In the genomic region with DNA sequence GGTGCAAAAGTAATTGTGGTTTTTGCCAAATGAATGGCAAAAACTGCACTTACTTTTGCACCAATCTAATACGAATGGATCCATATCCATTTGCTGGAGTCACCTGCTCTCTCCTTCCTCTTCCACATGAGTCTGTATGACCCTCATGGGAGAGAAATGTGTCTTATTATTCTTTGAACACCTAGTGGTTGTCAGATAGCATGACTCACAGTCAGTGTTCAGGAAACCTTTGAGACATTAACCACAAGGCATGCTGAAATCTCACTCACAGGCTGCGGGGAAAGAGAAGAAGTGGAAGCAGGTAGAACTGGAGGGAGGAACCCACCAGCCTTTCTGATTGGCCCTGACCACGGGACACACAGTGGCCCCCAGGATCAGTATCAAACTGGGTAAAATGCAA, we compare ENCODE assay signal across 12 cellular contexts.
A peak's percentile ranks its signal among the peaks of the same experiment; 100 is the strongest.
DNase-seq lines count a peak whose midpoint lies in the region; TF ChIP-seq lines count a peak whose summit lies in the region.
"Had no signal": no experiment of that assay in that cellular context is flagged by ENCODE, and none has a peak within 500 bp of the region (broad histone marks: within the 10 kb centered on the region; RNA-seq: fewer than 3 reads in every experiment).

No MANE protein-coding gene starts in this region.

- POLR2A ChIA-PET in activated CD4-positive, alpha-beta memory T cell treated with anti-CD3 and anti-CD28 coated beads for 36 hours (lab: Charles Lee): no interaction called here

- no peaks in the 10 kb centered on the region for H3K36me3 ChIP-seq in effector memory CD4-positive, alpha-beta T cell (ENCODE audit: control insufficient read depth, insufficient read depth, low read length)
- H3K36me3 ChIP-seq: ovary had no signal

- DNase-seq in A172 (ENCODE audit: low spot score): peak; percentile 88
- DNase-seq in HK-2 (ENCODE audit: unreplicated experiment): peak; percentile 48
- DNase-seq in SK-MEL-5 (ENCODE audit: low read depth, low spot score): peak; percentile 47
- DNase-seq in fibroblast of mammary gland (ENCODE audit: low read depth): peak; percentile 74
- no peak for DNase-seq in dedifferentiated amniotic fluid mesenchymal stem cell (ENCODE audit: extremely low spot score)
- DNase-seq in NCI-H526 treated with DMSO at 0.1 percent for 48 hours (lab: John Stamatoyannopoulos, UW): no peak
- DNase-seq in activated CD4-positive, alpha-beta memory T cell treated with anti-CD3 and anti-CD28 coated beads for 36 hours: no peak
- no peak for DNase-seq in effector memory CD4-positive, alpha-beta T cell
- DNase-seq: NCI-H1930, ovary had no signal

- no peaks in the 10 kb centered on the region for H3K36me3 Mint-ChIP-seq in activated CD4-positive, alpha-beta memory T cell treated with anti-CD3 and anti-CD28 coated beads for 36 hours

- peak; percentile 10 for TF ChIP-seq CTCF in fibroblast of mammary gland (conservative IDR thresholded peaks at IDR 0.05; ENCODE audit: control insufficient read depth, insufficient read depth, low read depth, low read length)

- in situ Hi-C loops in SK-MEL-5 (cut with HindIII; ENCODE audit: low pct_unique_long_range_greater_than_20kb, low sequenced_read_pairs): no loop called here

- intact Hi-C loops in activated CD4-positive, alpha-beta memory T cell treated with anti-CD3 and anti-CD28 coated beads for 36 hours (cut with micrococcal nuclease): no loop called here

- H3K27ac Mint-ChIP-seq in activated CD4-positive, alpha-beta memory T cell treated with anti-CD3 and anti-CD28 coated beads for 36 hours: no peak overlapping the region

- CTCF ChIA-PET in activated CD4-positive, alpha-beta memory T cell treated with anti-CD3 and anti-CD28 coated beads for 36 hours (lab: Charles Lee): no interaction called here

- H3K9me3 ChIP-seq in effector memory CD4-positive, alpha-beta T cell (ENCODE audit: control insufficient read depth, low read length): no peaks in the 10 kb centered on the region
- H3K9me3 ChIP-seq: ovary had no signal

- H3K27me3 Mint-ChIP-seq in activated CD4-positive, alpha-beta memory T cell treated with anti-CD3 and anti-CD28 coated beads for 36 hours: no peaks in the 10 kb centered on the region
- H3K27me3 Mint-ChIP-seq: central memory CD8-positive, alpha-beta T cell had no signal

- H3K27ac ChIP-seq in effector memory CD4-positive, alpha-beta T cell (ENCODE audit: insufficient read depth, low read length, poor library complexity, severe bottlenecking): no peak overlapping the region
- H3K27ac ChIP-seq: ovary had no signal

- H3K4me3 Mint-ChIP-seq in activated CD4-positive, alpha-beta memory T cell treated with anti-CD3 and anti-CD28 coated beads for 36 hours: no peak overlapping the region
- H3K4me3 Mint-ChIP-seq: central memory CD8-positive, alpha-beta T cell had no signal

- H3K4me1 ChIP-seq in effector memory CD4-positive, alpha-beta T cell (ENCODE audit: control insufficient read depth, insufficient read depth, low read length, poor library complexity, severe bottlenecking): no peaks in the 10 kb centered on the region

- H3K4me1 Mint-ChIP-seq in activated CD4-positive, alpha-beta memory T cell treated with anti-CD3 and anti-CD28 coated beads for 36 hours (ENCODE audit: low read depth): no peaks in the 10 kb centered on the region
- H3K4me1 Mint-ChIP-seq: central memory CD8-positive, alpha-beta T cell had no signal

- H3K4me3 ChIP-seq in fibroblast of mammary gland (ENCODE audit: control insufficient read depth, low read depth, low read length): no peak overlapping the region
- no peak overlapping the region for H3K4me3 ChIP-seq in effector memory CD4-positive, alpha-beta T cell (ENCODE audit: insufficient read depth, low read depth, low read length, poor library complexity, severe bottlenecking)
- H3K4me3 ChIP-seq: GM12878, ovary had no signal

- no peaks in the 10 kb centered on the region for H3K27me3 ChIP-seq in effector memory CD4-positive, alpha-beta T cell (replicated peaks; ENCODE audit: control insufficient read depth, insufficient read depth, low read length, poor library complexity, severe bottlenecking)
- H3K27me3 ChIP-seq: ovary had no signal

- no peaks in the 10 kb centered on the region for H3K9me3 Mint-ChIP-seq in activated CD4-positive, alpha-beta memory T cell treated with anti-CD3 and anti-CD28 coated beads for 36 hours

Comparison
In these comparisons a context has a peak if more than half of its experiments do, and no peak if none do; other contexts are left out.
1. DNase-seq: peak in A172 (single experiment), HK-2 (single experiment), SK-MEL-5 (single experiment) and fibroblast of mammary gland (single experiment); none in dedifferentiated amniotic fluid mesenchymal stem cell (single experiment), NCI-H526 treated with DMSO at 0.1 percent for 48 hours (single experiment), activated CD4-positive, alpha-beta memory T cell treated with anti-CD3 and anti-CD28 coated beads for 36 hours (single experiment) and effector memory CD4-positive, alpha-beta T cell (0 of 3).